Comparison of ENCODE assay signal across 15 cellular contexts in the genomic region with DNA sequence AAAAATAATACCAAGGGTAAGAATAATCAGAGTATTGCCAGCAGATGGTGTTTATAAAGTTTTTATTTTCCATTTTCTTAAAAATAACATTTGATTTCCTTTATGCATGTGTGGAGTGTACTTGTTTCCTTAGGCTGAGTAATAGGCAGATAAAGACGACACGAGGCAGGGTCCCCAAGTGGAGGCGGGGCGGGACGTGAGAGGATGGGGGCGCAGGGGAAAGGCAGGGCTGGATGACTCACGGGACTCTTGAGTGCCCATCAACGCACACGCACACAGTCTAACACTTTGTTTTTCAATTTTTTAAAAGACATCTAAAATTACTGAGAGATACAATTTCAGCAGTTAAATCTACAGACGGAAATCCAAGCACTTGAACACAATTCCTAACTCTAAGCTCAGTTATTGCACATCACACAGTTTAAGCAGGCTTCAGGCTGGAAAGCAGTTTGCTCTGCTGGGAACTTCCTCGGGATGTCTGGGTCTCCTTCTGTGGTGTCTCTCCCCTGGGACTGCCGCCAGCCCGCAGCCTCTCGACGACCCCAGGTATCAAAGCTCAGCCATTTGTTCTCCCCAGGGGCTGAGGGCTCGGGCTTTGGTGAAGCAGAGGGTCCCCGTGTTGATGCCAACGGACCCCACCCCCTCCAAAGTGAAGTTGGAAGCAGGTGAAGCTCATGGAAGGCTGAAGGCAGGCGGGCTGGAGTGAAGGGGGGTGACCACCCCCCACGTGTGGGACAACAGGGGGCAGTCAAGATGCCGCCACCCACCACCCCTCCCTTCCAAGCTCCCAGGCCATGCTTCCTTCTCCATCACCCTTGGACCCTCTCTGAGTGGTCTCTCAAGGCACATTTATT. TPM values are rescaled to one million over a fixed set of nuclear protein-coding genes. Genes with fewer than 3 reads are reported as not detected.
DNase-seq lines count a peak whose midpoint lies in the region; FAIRE-seq and TF ChIP-seq lines count a peak whose summit lies in the region.
"Had no signal": no experiment of that assay in that cellular context is flagged by ENCODE, and none has a peak within 500 bp of the region (broad histone marks: within the 10 kb centered on the region; RNA-seq: fewer than 3 reads in every experiment).

No MANE protein-coding gene starts in this region.

- H3K27ac Mint-ChIP-seq in activated T-helper 1 cell treated with anti-CD3 and anti-CD28 coated beads, Interleukin-12 subunit alpha, Interleukin-12 subunit beta, Interleukin-2, Interleukin-4 antibody, amounts not matched to agents 30 ng/mL and 10 ng/mL and 1 ng/mL, durations not matched to agents 14 hours and 24 hours and 36 hours = peak overlapping the region; percentile 63
- H3K27ac Mint-ChIP-seq in glutamatergic neuron (ENCODE audit: unreplicated experiment) = peak overlapping the region; percentile 52

- H3K36me3 Mint-ChIP-seq in activated T-helper 1 cell treated with anti-CD3 and anti-CD28 coated beads, Interleukin-12 subunit alpha, Interleukin-12 subunit beta, Interleukin-2, Interleukin-4 antibody, amounts not matched to agents 30 ng/mL and 10 ng/mL and 1 ng/mL, durations not matched to agents 14 hours and 24 hours and 36 hours (ENCODE audit: low read depth) = peaks cover 20% of the 10 kb centered on the region
- no peaks in the 10 kb centered on the region for H3K36me3 Mint-ChIP-seq in glutamatergic neuron (ENCODE audit: unreplicated experiment)

- H3K4me3 Mint-ChIP-seq in activated T-helper 1 cell treated with anti-CD3 and anti-CD28 coated beads, Interleukin-12 subunit alpha, Interleukin-12 subunit beta, Interleukin-2, Interleukin-4 antibody, amounts not matched to agents 30 ng/mL and 10 ng/mL and 1 ng/mL, durations not matched to agents 14 hours and 24 hours and 36 hours = no peak overlapping the region
- H3K4me3 Mint-ChIP-seq in glutamatergic neuron (ENCODE audit: unreplicated experiment) = peak overlapping the region; percentile 9
- H3K4me3 Mint-ChIP-seq: H9 had no signal

- H3K36me3 ChIP-seq in thymus (ENCODE audit: control insufficient read depth, insufficient read depth) = peaks cover 32% of the 10 kb centered on the region
- H3K36me3 ChIP-seq: suprapubic skin had no signal

- no peaks in the 10 kb centered on the region for H3K4me1 ChIP-seq in thymus (ENCODE audit: control insufficient read depth, insufficient read depth, low read length)
- H3K4me1 ChIP-seq: suprapubic skin had no signal

- H3K9me3 ChIP-seq in thymus (ENCODE audit: control insufficient read depth) = no peaks in the 10 kb centered on the region
- H3K9me3 ChIP-seq: suprapubic skin had no signal

- no peaks in the 10 kb centered on the region for H3K9me3 Mint-ChIP-seq in activated T-helper 1 cell treated with anti-CD3 and anti-CD28 coated beads, Interleukin-12 subunit alpha, Interleukin-12 subunit beta, Interleukin-2, Interleukin-4 antibody, amounts not matched to agents 30 ng/mL and 10 ng/mL and 1 ng/mL, durations not matched to agents 14 hours and 24 hours and 36 hours
- H3K9me3 Mint-ChIP-seq in glutamatergic neuron (ENCODE audit: unreplicated experiment) = peaks cover 26% of the 10 kb centered on the region
- H3K9me3 Mint-ChIP-seq: H9 had no signal

- DNase-seq in stimulated activated CD4-positive, alpha-beta T cell treated with anti-CD3 and anti-CD28 coated beads, Interleukin-4, amount 100 ng/mL, for 24 hours = peak; percentile 39
- DNase-seq in stimulated activated CD4-positive, alpha-beta T cell treated with anti-CD3 and anti-CD28 coated beads, Interleukin-1b, Interleukin-23, amount 100 ng/mL, for 48 hours = no peak
- no peak for DNase-seq in activated T-helper 1 cell treated with anti-CD3 and anti-CD28 coated beads, Interleukin-12 subunit alpha, Interleukin-12 subunit beta, Interleukin-2, Interleukin-4 antibody, amounts not matched to agents 30 ng/mL and 10 ng/mL and 1 ng/mL, durations not matched to agents 14 hours and 24 hours and 36 hours (ENCODE audit: low spot score)
- no peak for DNase-seq in glutamatergic neuron
- DNase-seq in RCC 7860 (ENCODE audit: low spot score) = no peak
- DNase-seq in epidermal melanocyte (ENCODE audit: insufficient read length, low spot score) = no peak
- no peak for DNase-seq in SIG-M5 treated with dmso at 0.1 percent for 504 hours (lab: John Stamatoyannopoulos, UW; ENCODE audit: unreplicated experiment)
- DNase-seq: H9, NCI-H2029 had no signal

- H3K27ac ChIP-seq in thymus (ENCODE audit: low read depth) = peak overlapping the region; percentile 55
- H3K27ac ChIP-seq: skin epidermis, suprapubic skin had no signal

- no peak for FAIRE-seq in RCC 7860 (lab: Jason Lieb, UNC)
- FAIRE-seq: endometrium, GM19239, TTC549 had no signal

- no peaks in the 10 kb centered on the region for H3K27me3 ChIP-seq in thymus (ENCODE audit: control insufficient read depth, insufficient read depth)
- H3K27me3 ChIP-seq: suprapubic skin had no signal

- WGBS in thymus = 83% methylated on average over 21 of the region's 21 CpGs

- H3K4me3 ChIP-seq in thymus (ENCODE audit: low read length) = no peak overlapping the region
- H3K4me3 ChIP-seq: skin epidermis, suprapubic skin had no signal

- intact Hi-C loops in activated T-helper 1 cell treated with anti-CD3 and anti-CD28 coated beads, Interleukin-12 subunit alpha, Interleukin-12 subunit beta, Interleukin-2, Interleukin-4 antibody, amounts not matched to agents 30 ng/mL and 10 ng/mL and 1 ng/mL, durations not matched to agents 14 hours and 24 hours and 36 hours (cut with micrococcal nuclease) = no loop called here

- no peak for TF ChIP-seq CTCF in glutamatergic neuron (IDR thresholded peaks at IDR 0.05; ENCODE audit: partially characterized antibody, unreplicated experiment)

- peaks cover 5% of the 10 kb centered on the region for H3K4me1 Mint-ChIP-seq in activated T-helper 1 cell treated with anti-CD3 and anti-CD28 coated beads, Interleukin-12 subunit alpha, Interleukin-12 subunit beta, Interleukin-2, Interleukin-4 antibody, amounts not matched to agents 30 ng/mL and 10 ng/mL and 1 ng/mL, durations not matched to agents 14 hours and 24 hours and 36 hours (ENCODE audit: low read depth)
- H3K4me1 Mint-ChIP-seq in glutamatergic neuron (ENCODE audit: low read depth, unreplicated experiment) = peaks cover 27% of the 10 kb centered on the region

- peaks cover 3% of the 10 kb centered on the region for H3K27me3 Mint-ChIP-seq in activated T-helper 1 cell treated with anti-CD3 and anti-CD28 coated beads, Interleukin-12 subunit alpha, Interleukin-12 subunit beta, Interleukin-2, Interleukin-4 antibody, amounts not matched to agents 30 ng/mL and 10 ng/mL and 1 ng/mL, durations not matched to agents 14 hours and 24 hours and 36 hours (ENCODE audit: insufficient read depth)
- H3K27me3 Mint-ChIP-seq in glutamatergic neuron (ENCODE audit: unreplicated experiment) = peaks cover 15% of the 10 kb centered on the region

RNA-seq across cellular contexts. Expression of a gene that starts 29.1 kb away (rescaled TPM):
- 139 and 142 TPM in 2 replicates for total RNA-seq in activated T-helper 1 cell treated with anti-CD3 and anti-CD28 coated beads, Interleukin-12 subunit alpha, Interleukin-12 subunit beta, Interleukin-2, Interleukin-4 antibody, amounts not matched to agents 30 ng/mL and 10 ng/mL and 1 ng/mL, durations not matched to agents 14 hours and 24 hours and 36 hours
- total RNA-seq in glutamatergic neuron (ENCODE audit: unreplicated experiment) = 362 TPM
- 163 TPM for polyA plus RNA-seq in thymus
